ENCODE assay signal across 1 cellular context in the genomic region with DNA sequence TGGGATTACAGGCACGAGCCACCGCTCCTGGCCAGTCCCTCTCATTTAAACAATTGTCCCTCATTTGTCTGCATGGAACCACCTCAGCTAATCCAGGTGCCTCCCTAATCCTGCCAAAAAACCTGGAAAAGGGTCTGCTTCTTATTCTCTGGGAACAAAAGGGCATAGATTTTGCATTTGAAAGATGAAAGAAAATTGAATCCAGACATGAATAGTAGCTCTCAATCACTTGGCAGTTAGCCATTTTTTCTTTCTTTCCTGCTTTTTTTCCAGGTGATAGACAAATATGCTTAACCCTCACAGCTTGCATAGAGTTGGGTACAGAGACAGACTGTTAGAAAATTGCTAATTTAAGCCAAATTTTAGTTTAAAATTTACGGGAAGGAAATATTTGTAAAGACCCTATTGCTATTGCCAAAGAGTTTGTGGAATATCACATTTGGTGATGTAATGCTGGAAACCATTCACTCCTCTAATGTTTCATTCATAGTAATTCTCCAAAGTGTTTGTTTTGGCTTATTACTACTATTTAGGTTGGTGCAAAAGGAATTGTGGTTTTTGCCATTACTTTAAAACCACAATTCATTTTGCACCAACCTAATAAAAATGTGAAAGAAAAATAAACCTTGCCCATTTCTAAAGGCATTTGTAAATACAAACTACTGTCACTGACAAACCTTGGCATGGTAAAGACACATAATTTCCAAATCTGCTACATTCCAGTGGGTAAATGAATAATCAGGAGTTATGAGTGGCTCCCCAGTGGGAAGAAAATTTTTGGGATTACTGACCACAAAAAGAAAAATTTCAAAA.
A peak's percentile ranks its signal among the peaks of the same experiment; 100 is the strongest.
TF ChIP-seq lines count a peak whose summit lies in the region.

No MANE protein-coding gene starts in this region.

TF ChIP-seq in liver, 16 proteins besides CTCF, POLR2A, EP300 and RAD21 (continued from another document):
- TF ChIP-seq FOXA2 (IDR thresholded peaks at IDR 0.05) (no peak), EGR1 (IDR thresholded peaks at IDR 0.05; ENCODE audit: low read depth in 2 of 2) (no peak), YY1 (IDR thresholded peaks at IDR 0.05) (peak; percentile 41), FOXA1 (IDR thresholded peaks at IDR 0.05) (no peak), SP1 (IDR thresholded peaks at IDR 0.05) (no peak), RXRA (IDR thresholded peaks at IDR 0.05) (peak in 1 of 2 donors; percentile 20)
- TF ChIP-seq, protein P1, sequence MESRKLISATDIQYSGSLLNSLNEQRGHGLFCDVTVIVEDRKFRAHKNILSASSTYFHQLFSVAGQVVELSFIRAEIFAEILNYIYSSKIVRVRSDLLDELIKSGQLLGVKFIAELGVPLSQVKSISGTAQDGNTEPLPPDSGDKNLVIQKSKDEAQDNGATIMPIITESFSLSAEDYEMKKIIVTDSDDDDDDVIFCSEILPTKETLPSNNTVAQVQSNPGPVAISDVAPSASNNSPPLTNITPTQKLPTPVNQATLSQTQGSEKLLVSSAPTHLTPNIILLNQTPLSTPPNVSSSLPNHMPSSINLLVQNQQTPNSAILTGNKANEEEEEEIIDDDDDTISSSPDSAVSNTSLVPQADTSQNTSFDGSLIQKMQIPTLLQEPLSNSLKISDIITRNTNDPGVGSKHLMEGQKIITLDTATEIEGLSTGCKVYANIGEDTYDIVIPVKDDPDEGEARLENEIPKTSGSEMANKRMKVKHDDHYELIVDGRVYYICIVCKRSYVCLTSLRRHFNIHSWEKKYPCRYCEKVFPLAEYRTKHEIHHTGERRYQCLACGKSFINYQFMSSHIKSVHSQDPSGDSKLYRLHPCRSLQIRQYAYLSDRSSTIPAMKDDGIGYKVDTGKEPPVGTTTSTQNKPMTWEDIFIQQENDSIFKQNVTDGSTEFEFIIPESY (IDR thresholded peaks at IDR 0.05) = no peak
- TF ChIP-seq, protein P2, sequence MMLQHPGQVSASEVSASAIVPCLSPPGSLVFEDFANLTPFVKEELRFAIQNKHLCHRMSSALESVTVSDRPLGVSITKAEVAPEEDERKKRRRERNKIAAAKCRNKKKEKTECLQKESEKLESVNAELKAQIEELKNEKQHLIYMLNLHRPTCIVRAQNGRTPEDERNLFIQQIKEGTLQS (IDR thresholded peaks at IDR 0.05) = no peak
- TF ChIP-seq, protein P3, sequence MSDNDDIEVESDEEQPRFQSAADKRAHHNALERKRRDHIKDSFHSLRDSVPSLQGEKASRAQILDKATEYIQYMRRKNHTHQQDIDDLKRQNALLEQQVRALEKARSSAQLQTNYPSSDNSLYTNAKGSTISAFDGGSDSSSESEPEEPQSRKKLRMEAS (IDR thresholded peaks at IDR 0.05) = no peak
- TF ChIP-seq, protein P4, sequence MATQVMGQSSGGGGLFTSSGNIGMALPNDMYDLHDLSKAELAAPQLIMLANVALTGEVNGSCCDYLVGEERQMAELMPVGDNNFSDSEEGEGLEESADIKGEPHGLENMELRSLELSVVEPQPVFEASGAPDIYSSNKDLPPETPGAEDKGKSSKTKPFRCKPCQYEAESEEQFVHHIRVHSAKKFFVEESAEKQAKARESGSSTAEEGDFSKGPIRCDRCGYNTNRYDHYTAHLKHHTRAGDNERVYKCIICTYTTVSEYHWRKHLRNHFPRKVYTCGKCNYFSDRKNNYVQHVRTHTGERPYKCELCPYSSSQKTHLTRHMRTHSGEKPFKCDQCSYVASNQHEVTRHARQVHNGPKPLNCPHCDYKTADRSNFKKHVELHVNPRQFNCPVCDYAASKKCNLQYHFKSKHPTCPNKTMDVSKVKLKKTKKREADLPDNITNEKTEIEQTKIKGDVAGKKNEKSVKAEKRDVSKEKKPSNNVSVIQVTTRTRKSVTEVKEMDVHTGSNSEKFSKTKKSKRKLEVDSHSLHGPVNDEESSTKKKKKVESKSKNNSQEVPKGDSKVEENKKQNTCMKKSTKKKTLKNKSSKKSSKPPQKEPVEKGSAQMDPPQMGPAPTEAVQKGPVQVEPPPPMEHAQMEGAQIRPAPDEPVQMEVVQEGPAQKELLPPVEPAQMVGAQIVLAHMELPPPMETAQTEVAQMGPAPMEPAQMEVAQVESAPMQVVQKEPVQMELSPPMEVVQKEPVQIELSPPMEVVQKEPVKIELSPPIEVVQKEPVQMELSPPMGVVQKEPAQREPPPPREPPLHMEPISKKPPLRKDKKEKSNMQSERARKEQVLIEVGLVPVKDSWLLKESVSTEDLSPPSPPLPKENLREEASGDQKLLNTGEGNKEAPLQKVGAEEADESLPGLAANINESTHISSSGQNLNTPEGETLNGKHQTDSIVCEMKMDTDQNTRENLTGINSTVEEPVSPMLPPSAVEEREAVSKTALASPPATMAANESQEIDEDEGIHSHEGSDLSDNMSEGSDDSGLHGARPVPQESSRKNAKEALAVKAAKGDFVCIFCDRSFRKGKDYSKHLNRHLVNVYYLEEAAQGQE (IDR thresholded peaks at IDR 0.05) = no peak
